In genomic region chr6:15822835-15823234, GRCh38 we compare ENCODE assay signal across 37 cellular contexts.
"Had no signal": no experiment of that assay in that cellular context is flagged by ENCODE, and none has a peak within 500 bp of the region (broad histone marks: within the 10 kb centered on the region; RNA-seq: fewer than 3 reads in every experiment).

No MANE protein-coding gene starts in this region.

- H3K27ac ChIP-seq: ascending aorta, VCaP had no signal

- H3K36me3 Mint-ChIP-seq: activated CD8-positive, alpha-beta memory T cell treated with anti-CD3 and anti-CD28 coated beads, Interleukin-2, amount 10 ng/mL, durations not matched to agents 7 days and 5 days; activated naive CD4-positive, alpha-beta T cell treated with anti-CD3 and anti-CD28 coated beads, Interleukin-2, amount 10 ng/mL, durations not matched to agents 7 days and 5 days; activated naive CD4-positive, alpha-beta T cell treated with anti-CD3 and anti-CD28 coated beads, Interleukin-2, amount 50 U/mL, for 24 hours; activated naive CD8-positive, alpha-beta T cell; activated naive CD8-positive, alpha-beta T cell treated with anti-CD3 and anti-CD28 coated beads, Interleukin-2, amount 10 ng/mL, durations not matched to agents 7 days and 5 days; brain had no signal

- ATAC-seq: activated CD4-positive, alpha-beta T cell treated with anti-CD3 and anti-CD28 coated beads for 36 hours; activated CD4-positive, CD25-positive, alpha-beta regulatory T cell treated with anti-CD3 and anti-CD28 coated beads, Interleukin-2, amount 50 U/mL, for 24 hours; activated CD8-positive, alpha-beta memory T cell treated with anti-CD3 and anti-CD28 coated beads, Interleukin-2, amount 10 ng/mL, durations not matched to agents 7 days and 5 days; activated CD8-positive, alpha-beta T cell treated with anti-CD3 and anti-CD28 coated beads, Interleukin-2, amount 10 ng/mL, durations not matched to agents 7 days and 5 days; activated naive CD8-positive, alpha-beta T cell treated with anti-CD3 and anti-CD28 coated beads, Interleukin-2, amount 50 U/mL, for 24 hours had no signal

- DNase-seq: activated CD4-positive, alpha-beta memory T cell treated with anti-CD3 and anti-CD28 coated beads, Interleukin-2, amount 10 ng/mL, durations not matched to agents 7 days and 5 days; activated CD4-positive, alpha-beta T cell treated with anti-CD3 and anti-CD28 coated beads for 1 hour; activated CD4-positive, alpha-beta T cell treated with anti-CD3 and anti-CD28 coated beads for 36 hours; activated CD4-positive, alpha-beta T cell treated with anti-CD3 and anti-CD28 coated beads for 48 hours; activated CD4-positive, alpha-beta T cell treated with anti-CD3 and anti-CD28 coated beads, Interleukin-2, amount 10 ng/mL, durations not matched to agents 7 days and 5 days; activated CD4-positive, alpha-beta T cell treated with anti-CD3 and anti-CD28 coated beads, Interleukin-2, amount 50 U/mL, for 48 hours; activated CD4-positive, CD25-positive, alpha-beta regulatory T cell; activated CD8-positive, alpha-beta memory T cell treated with anti-CD3 and anti-CD28 coated beads for 24 hours; activated CD8-positive, alpha-beta memory T cell treated with anti-CD3 and anti-CD28 coated beads, Interleukin-2, amount 10 ng/mL, durations not matched to agents 7 days and 5 days; activated CD8-positive, alpha-beta memory T cell treated with anti-CD3 and anti-CD28 coated beads, Interleukin-2, amount 50 U/mL, for 48 hours; activated CD8-positive, alpha-beta T cell treated with anti-CD3 and anti-CD28 coated beads, Interleukin-2, amount 10 ng/mL, durations not matched to agents 7 days and 5 days; activated effector memory CD4-positive, alpha-beta T cell treated with Interleukin-2 at 50 U/mL for 16 hours; activated gamma-delta T cell; activated naive CD4-positive, alpha-beta T cell treated with anti-CD3 and anti-CD28 coated beads, Interleukin-2, amount 10 ng/mL, durations not matched to agents 7 days and 5 days; activated naive CD4-positive, alpha-beta T cell treated with Interleukin-2 at 50 U/mL for 16 hours; activated naive CD8-positive, alpha-beta T cell treated with anti-CD3 and anti-CD28 coated beads, Interleukin-2, amount 10 ng/mL, durations not matched to agents 7 days and 5 days; activated naive CD8-positive, alpha-beta T cell treated with anti-CD3 and anti-CD28 coated beads, Interleukin-2, amount 50 U/mL, for 24 hours; activated T-cell treated with anti-CD3 and anti-CD28 coated beads, Interleukin-2, amount 50 U/mL, for 24 hours; activated T-cell treated with anti-CD3 and anti-CD28 coated beads, Interleukin-2, amount 50 U/mL, for 48 hours; amygdala; anterior cingulate cortex; central memory CD4-positive, alpha-beta T cell; SW 1271; T-helper 1 cell; T-helper 2 cell; T-helper 9 cell had no signal

- H3K4me1 ChIP-seq: ascending aorta had no signal

- FAIRE-seq: bronchial epithelial cell, TTC549 had no signal

- H3K27me3 ChIP-seq: ascending aorta had no signal

- H3K27me3 Mint-ChIP-seq: activated CD4-positive, alpha-beta T cell treated with anti-CD3 and anti-CD28 coated beads, Interleukin-2, amount 10 ng/mL, durations not matched to agents 7 days and 5 days had no signal

- H3K4me1 Mint-ChIP-seq: activated CD4-positive, alpha-beta memory T cell treated with anti-CD3 and anti-CD28 coated beads, Interleukin-2, amount 10 ng/mL, durations not matched to agents 7 days and 5 days; activated CD4-positive, alpha-beta T cell treated with anti-CD3 and anti-CD28 coated beads, Interleukin-2, amount 10 ng/mL, durations not matched to agents 7 days and 5 days; activated CD8-positive, alpha-beta memory T cell treated with anti-CD3 and anti-CD28 coated beads, Interleukin-2, amount 10 ng/mL, durations not matched to agents 7 days and 5 days; activated naive CD4-positive, alpha-beta T cell treated with anti-CD3 and anti-CD28 coated beads, Interleukin-2, amount 10 ng/mL, durations not matched to agents 7 days and 5 days; activated naive CD4-positive, alpha-beta T cell treated with anti-CD3 and anti-CD28 coated beads, Interleukin-2, amount 50 U/mL, for 24 hours; activated naive CD8-positive, alpha-beta T cell treated with anti-CD3 and anti-CD28 coated beads, Interleukin-2, amount 10 ng/mL, durations not matched to agents 7 days and 5 days; activated naive CD8-positive, alpha-beta T cell treated with anti-CD3 and anti-CD28 coated beads, Interleukin-2, amount 50 U/mL, for 24 hours had no signal

- H3K9me3 Mint-ChIP-seq: activated CD4-positive, alpha-beta memory T cell treated with anti-CD3 and anti-CD28 coated beads, Interleukin-2, amount 10 ng/mL, durations not matched to agents 7 days and 5 days; activated CD4-positive, alpha-beta T cell treated with anti-CD3 and anti-CD28 coated beads, Interleukin-2, amount 10 ng/mL, durations not matched to agents 7 days and 5 days; activated naive CD4-positive, alpha-beta T cell treated with anti-CD3 and anti-CD28 coated beads, Interleukin-2, amount 10 ng/mL, durations not matched to agents 7 days and 5 days; activated naive CD4-positive, alpha-beta T cell treated with anti-CD3 and anti-CD28 coated beads, Interleukin-2, amount 50 U/mL, for 24 hours; activated naive CD8-positive, alpha-beta T cell treated with anti-CD3 and anti-CD28 coated beads, Interleukin-2, amount 10 ng/mL, durations not matched to agents 7 days and 5 days; activated naive CD8-positive, alpha-beta T cell treated with anti-CD3 and anti-CD28 coated beads, Interleukin-2, amount 50 U/mL, for 24 hours; activated T-cell treated with anti-CD3 and anti-CD28 coated beads, Interleukin-2, amount 50 U/mL, for 24 hours; activated T-helper 2 cell treated with anti-CD3 and anti-CD28 coated beads, Interferon-gamma antibody, Interleukin-2, Interleukin-4, amounts not matched to agents 10 μg/mL and 5 μg/mL and 100 μg/mL, durations not matched to agents 14 hours and 24 hours and 36 hours; T-helper 1 cell treated with Interleukin-12 subunit alpha and Interleukin-12 subunit beta and Interleukin-4 antibody, amounts not matched to agents 30 μg/mL and 1 μg/mL, for 36 hours; T-helper 2 cell treated with Interferon-gamma antibody and Interleukin-4, amounts not matched to agents 5 μg/mL and 100 μg/mL, for 36 hours had no signal

- H3K36me3 ChIP-seq: ascending aorta had no signal

- H3K9me3 ChIP-seq: ascending aorta had no signal

- H3K4me3 ChIP-seq: ascending aorta had no signal

- H3K27ac Mint-ChIP-seq: activated CD4-positive, alpha-beta memory T cell treated with anti-CD3 and anti-CD28 coated beads, Interleukin-2, amount 10 ng/mL, durations not matched to agents 7 days and 5 days; activated CD4-positive, alpha-beta T cell treated with anti-CD3 and anti-CD28 coated beads for 36 hours; activated CD4-positive, alpha-beta T cell treated with anti-CD3 and anti-CD28 coated beads, Interleukin-2, amount 10 ng/mL, durations not matched to agents 7 days and 5 days; activated CD8-positive, alpha-beta memory T cell treated with anti-CD3 and anti-CD28 coated beads, Interleukin-2, amount 10 ng/mL, durations not matched to agents 7 days and 5 days; activated CD8-positive, alpha-beta T cell treated with anti-CD3 and anti-CD28 coated beads, Interleukin-2, amount 10 ng/mL, durations not matched to agents 7 days and 5 days; activated naive CD4-positive, alpha-beta T cell treated with anti-CD3 and anti-CD28 coated beads, Interleukin-2, amount 10 ng/mL, durations not matched to agents 7 days and 5 days; activated naive CD4-positive, alpha-beta T cell treated with anti-CD3 and anti-CD28 coated beads, Interleukin-2, amount 50 U/mL, for 24 hours; activated naive CD8-positive, alpha-beta T cell; activated naive CD8-positive, alpha-beta T cell treated with anti-CD3 and anti-CD28 coated beads, Interleukin-2, amount 10 ng/mL, durations not matched to agents 7 days and 5 days; activated naive CD8-positive, alpha-beta T cell treated with anti-CD3 and anti-CD28 coated beads, Interleukin-2, amount 50 U/mL, for 24 hours; activated T-cell treated with anti-CD3 and anti-CD28 coated beads, Interleukin-2, amount 50 U/mL, for 24 hours; activated T-helper 2 cell treated with anti-CD3 and anti-CD28 coated beads, Interferon-gamma antibody, Interleukin-2, Interleukin-4, amounts not matched to agents 10 μg/mL and 5 μg/mL and 100 μg/mL, durations not matched to agents 14 hours and 24 hours and 36 hours; T-helper 1 cell treated with Interleukin-12 subunit alpha and Interleukin-12 subunit beta and Interleukin-4 antibody, amounts not matched to agents 30 μg/mL and 1 μg/mL, for 36 hours; T-helper 2 cell treated with Interferon-gamma antibody and Interleukin-4, amounts not matched to agents 5 μg/mL and 100 μg/mL, for 36 hours had no signal

- H3K4me3 Mint-ChIP-seq: activated CD4-positive, alpha-beta memory T cell treated with anti-CD3 and anti-CD28 coated beads, Interleukin-2, amount 10 ng/mL, durations not matched to agents 7 days and 5 days; activated CD4-positive, alpha-beta T cell treated with anti-CD3 and anti-CD28 coated beads for 36 hours; activated CD4-positive, alpha-beta T cell treated with anti-CD3 and anti-CD28 coated beads, Interleukin-2, amount 10 ng/mL, durations not matched to agents 7 days and 5 days; activated CD8-positive, alpha-beta memory T cell treated with anti-CD3 and anti-CD28 coated beads, Interleukin-2, amount 10 ng/mL, durations not matched to agents 7 days and 5 days; activated CD8-positive, alpha-beta T cell treated with anti-CD3 and anti-CD28 coated beads, Interleukin-2, amount 10 ng/mL, durations not matched to agents 7 days and 5 days; activated naive CD4-positive, alpha-beta T cell treated with anti-CD3 and anti-CD28 coated beads, Interleukin-2, amount 10 ng/mL, durations not matched to agents 7 days and 5 days; activated naive CD4-positive, alpha-beta T cell treated with anti-CD3 and anti-CD28 coated beads, Interleukin-2, amount 50 U/mL, for 24 hours; activated naive CD8-positive, alpha-beta T cell; activated naive CD8-positive, alpha-beta T cell treated with anti-CD3 and anti-CD28 coated beads, Interleukin-2, amount 10 ng/mL, durations not matched to agents 7 days and 5 days; activated naive CD8-positive, alpha-beta T cell treated with anti-CD3 and anti-CD28 coated beads, Interleukin-2, amount 50 U/mL, for 24 hours; activated T-cell treated with anti-CD3 and anti-CD28 coated beads, Interleukin-2, amount 50 U/mL, for 24 hours; brain; T-helper 1 cell treated with Interleukin-12 subunit alpha and Interleukin-12 subunit beta and Interleukin-4 antibody, amounts not matched to agents 30 μg/mL and 1 μg/mL, for 36 hours; T-helper 2 cell treated with Interferon-gamma antibody and Interleukin-4, amounts not matched to agents 5 μg/mL and 100 μg/mL, for 36 hours had no signal
